ENCODE assay signal across 8 cellular contexts in genomic region chr20:44576297-44576696, GRCh38. TPM values are rescaled to one million over a fixed set of nuclear protein-coding genes. Genes with fewer than 3 reads are reported as not detected.
DNase-seq lines count a peak whose midpoint lies in the region; ATAC-seq, FAIRE-seq and TF ChIP-seq lines count a peak whose summit lies in the region.

No MANE protein-coding gene starts in this region.

- TF ChIP-seq POLR2A in A549 (IDR thresholded peaks at IDR 0.05; ENCODE audit: low read length): no peak

- peaks cover 0 to 4% (median 2%) of the 10 kb centered on the region in 3 experiments; a peak in 2 of 7 replicates for H3K36me3 Mint-ChIP-seq in H9 (ENCODE audit: insufficient read depth in 1 of 3, low read depth in 3 of 3)

- no peaks in the 10 kb centered on the region for H3K27me3 Mint-ChIP-seq in H9 (ENCODE audit: low read depth)

- H3K14ac ChIP-seq in H9 (ENCODE audit: insufficient read depth, low read length): no peak overlapping the region

- H3K79me1 ChIP-seq in H9 (ENCODE audit: insufficient read depth, low read depth, low read length, poor library complexity, severe bottlenecking): no peaks in the 10 kb centered on the region

- peak; percentile 13; the same call in 1 of the 3 replicates for TF ChIP-seq CTCF in A549 (IDR thresholded peaks at IDR 0.05)
- TF ChIP-seq CTCF in H9 (conservative IDR thresholded peaks at IDR 0.05): peak; percentile 48

- TF ChIP-seq EP300 in A549 (IDR thresholded peaks at IDR 0.05): no peak

- no peak overlapping the region for H3K4ac ChIP-seq in H9 (ENCODE audit: low read depth, low read length)

- H4K20me1 ChIP-seq in H9 (ENCODE audit: control insufficient read depth, insufficient read depth, insufficient read length): no peaks in the 10 kb centered on the region

- no peaks in the 10 kb centered on the region for H3K23me2 ChIP-seq in H9 (ENCODE audit: insufficient read length, low read depth, low read length, poor library complexity, severe bottlenecking)

- no peak overlapping the region for H2AK5ac ChIP-seq in H9 (ENCODE audit: insufficient read length, low read length)

- H3K56ac ChIP-seq in H9 (ENCODE audit: insufficient read length, low read depth, low read length): no peak overlapping the region

- no peak overlapping the region for H2AFZ ChIP-seq in H9 (ENCODE audit: low read length)

- H4K8ac ChIP-seq in H9 (replicated peaks; ENCODE audit: insufficient read length, low read depth, low read length): no peak overlapping the region

- 56% methylated on average over 3 of the region's 3 CpGs for WGBS in A549 (ENCODE audit: missing lambda C conversion rate)
- WGBS in H9 (ENCODE audit: extremely low coverage, insufficient read length, low lambda C conversion rate): no CpG with 5 or more reads among the region's 3 CpGs

- H3K9me3 Mint-ChIP-seq in H9: no peaks in the 10 kb centered on the region

- FAIRE-seq in A549 (lab: Jason Lieb, UNC): no peak

- H3K27me3 ChIP-seq in H9 (ENCODE audit: insufficient read depth, low read length): no peaks in the 10 kb centered on the region

- H2BK20ac ChIP-seq in H9 (ENCODE audit: low read depth, low read length, poor library complexity, severe bottlenecking): no peak overlapping the region

- peak in 1 of 2 experiments; percentile 51 for DNase-seq in A549 (ENCODE audit: low read depth in 1 of 2, low spot score in 1 of 2)
- DNase-seq in H9: no peak
- DNase-seq in SW480 (ENCODE audit: low spot score): peak; percentile 62
- DNase-seq in iris pigment epithelial cell (ENCODE audit: low read depth): peak; percentile 62
- DNase-seq in NCI-H146 treated with DMSO at 0.1 percent for 48 hours (lab: John Stamatoyannopoulos, UW; ENCODE audit: unreplicated experiment): no peak
- DNase-seq in substantia nigra (lab: John Stamatoyannopoulos, UW): no peak

- peak in 1 of 2 experiments; percentile 36; a peak in 2 of 5 replicates for TF ChIP-seq RAD21 in A549 (conservative IDR thresholded peaks at IDR 0.05 in 1 of 2, IDR thresholded peaks at IDR 0.05 in 1 of 2)

- H3T11ph ChIP-seq in H9 (ENCODE audit: low read length): no peak overlapping the region

- no peak overlapping the region for H3K4me3 Mint-ChIP-seq in H9

- H2BK15ac ChIP-seq in H9 (ENCODE audit: low read depth, low read length): no peak overlapping the region

- H3K9ac ChIP-seq in H9 (ENCODE audit: extremely low read depth, insufficient read length, low read length): no peak overlapping the region

- no peak overlapping the region for H3K4me3 ChIP-seq in A549

- no peaks in the 10 kb centered on the region for H3K9me3 ChIP-seq in A549
- H3K9me3 ChIP-seq in H9 (ENCODE audit: control insufficient read depth, low read depth, low read length): no peaks in the 10 kb centered on the region

- no peak overlapping the region for H3K27ac Mint-ChIP-seq in H9

- H2BK12ac ChIP-seq in H9 (ENCODE audit: insufficient read length, low read depth, low read length): no peak overlapping the region

- H3K4me2 ChIP-seq in A549: no peak overlapping the region
- H3K4me2 ChIP-seq in H9 (ENCODE audit: insufficient read depth, insufficient read length, low read length): no peak overlapping the region

- no peak overlapping the region for H4K91ac ChIP-seq in H9 (ENCODE audit: insufficient read length, low read depth, low read length)

- no peak overlapping the region for H4K5ac ChIP-seq in H9 (ENCODE audit: insufficient read length, low read depth, low read length)

- ATAC-seq in A549 (peak; percentile 52 to 72; a peak in 3 of 6 replicates), HG02642 (IDR thresholded peaks at IDR 0.05; ENCODE audit: poor library complexity, unreplicated experiment) (no peak), HG02623 (IDR thresholded peaks at IDR 0.05; ENCODE audit: unreplicated experiment) (no peak)

- H3K27ac ChIP-seq in A549: peak overlapping the region; percentile 11 to 47; a peak in 3 of 6 replicates
- H3K27ac ChIP-seq in H9 (ENCODE audit: insufficient read length, low read depth, low read length): no peak overlapping the region
- H3K27ac ChIP-seq in substantia nigra (ENCODE audit: low read depth, low read length, poor library complexity, severe bottlenecking): no peak overlapping the region

- no peak overlapping the region for H3K18ac ChIP-seq in H9 (ENCODE audit: insufficient read length, low read depth, low read length)

- no peak overlapping the region for H3K23ac ChIP-seq in H9 (ENCODE audit: insufficient read length, low read depth, low read length)

- CTCF ChIA-PET in A549 (lab: Yijun Ruan, JAX): interaction anchor here (0.6 to 2.3 kb wide), 9 partner anchors 19 to 861 kb away, joined by 3 to 12 read pairs (median 3); partner anchors contain the start of genes FITM2 and SERINC3

- H2BK120ac ChIP-seq in H9 (ENCODE audit: low read depth, low read length, poor library complexity, severe bottlenecking): no peak overlapping the region

- peaks cover 28% of the 10 kb centered on the region for H3K4me1 ChIP-seq in A549
- no peaks in the 10 kb centered on the region for H3K4me1 ChIP-seq in H9 (ENCODE audit: insufficient read depth, low read length)

- POLR2A ChIA-PET in A549 (lab: Yijun Ruan, JAX): interaction anchor here (1.1 kb wide), 1 partner anchor 101 kb away, joined by 3 read pairs; the partner anchor contains the start of gene TTPAL

- no peaks in the 10 kb centered on the region for H3K79me2 ChIP-seq in H9 (ENCODE audit: insufficient read depth, low read length)

- H2BK5ac ChIP-seq in H9 (ENCODE audit: insufficient read length, low read length): no peak overlapping the region

- peaks cover 4 to 14% of the 10 kb centered on the region in 2 experiments; a peak in 3 of 4 replicates for H3K4me1 Mint-ChIP-seq in H9

TF ChIP-seq in A549, 52 proteins besides CTCF, POLR2A, EP300 and RAD21 (continues in another document):
- TF ChIP-seq HOXA7 (CRISPR knock-in tag; IDR thresholded peaks at IDR 0.05): no peak
- TF ChIP-seq FOSL2 (IDR thresholded peaks at IDR 0.05): no peak
- TF ChIP-seq FOSL2 (CRISPR knock-in tag; IDR thresholded peaks at IDR 0.05): no peak
- no peak for TF ChIP-seq HDAC2 (IDR thresholded peaks at IDR 0.05)
- no peak for TF ChIP-seq CHD4 (IDR thresholded peaks at IDR 0.05; ENCODE audit: borderline replicate concordance)
- TF ChIP-seq REST (IDR thresholded peaks at IDR 0.05): no peak
- TF ChIP-seq MAFK (IDR thresholded peaks at IDR 0.05; ENCODE audit: partially characterized antibody): no peak
- TF ChIP-seq MAX (IDR thresholded peaks at IDR 0.05): no peak
- no peak for TF ChIP-seq PHF8 (IDR thresholded peaks at IDR 0.05; ENCODE audit: borderline replicate concordance, low read depth)
- no peak for TF ChIP-seq JUN (IDR thresholded peaks at IDR 0.05)
- TF ChIP-seq SMC3 (IDR thresholded peaks at IDR 0.05): no peak
- TF ChIP-seq CEBPB (IDR thresholded peaks at IDR 0.05): no peak
- no peak for TF ChIP-seq HES2 (IDR thresholded peaks at IDR 0.05)
- no peak for TF ChIP-seq NR3C1 (IDR thresholded peaks at IDR 0.05)
- TF ChIP-seq NPAS2 (CRISPR knock-in tag; IDR thresholded peaks at IDR 0.05; ENCODE audit: borderline replicate concordance): no peak
- no peak for TF ChIP-seq ZNF302 (CRISPR knock-in tag; IDR thresholded peaks at IDR 0.05)

RNA-seq across cellular contexts. Expression of gene PKIG, which starts 6.1 kb away (rescaled TPM):
- polyA plus RNA-seq in A549 (2011; rRNA removed) (27.0 and 31.1 TPM in 2 replicates), A549 (2017; fragmentation: RNase III; extraction: RNeasy Plus Mini Kit Qiagen cat#74134 plus additional on column Dnase treatment) (22.6 to 24.1 TPM (median 24.0 TPM) in 3 replicates)
- 34.3 and 35.9 TPM in 2 replicates for polyA plus RNA-seq in A549 (2012; cell fraction: cytosol; rRNA removed)
- polyA plus RNA-seq in A549 (2012; cell fraction: nucleus; rRNA removed): 16.3 and 17.5 TPM in 2 replicates
- 17.5 and 21.1 TPM in 2 replicates for polyA minus RNA-seq in A549 (2011; rRNA and poly(A)+ RNA removed)
- 23.0 and 27.0 TPM in 2 replicates for total RNA-seq in H9 (2021)

RNA-seq across cellular contexts. Expression of gene SERINC3, which starts 54.4 kb away (rescaled TPM):
- polyA plus RNA-seq in A549 (2011; rRNA removed): 159 and 173 TPM in 2 replicates
- polyA plus RNA-seq in A549 (2012; cell fraction: cytosol; rRNA removed): 64.4 and 79.5 TPM in 2 replicates
- 63.6 and 65.8 TPM in 2 replicates for polyA plus RNA-seq in A549 (2012; cell fraction: nucleus; rRNA removed)
- polyA plus RNA-seq in A549 (2017; fragmentation: RNase III; extraction: RNeasy Plus Mini Kit Qiagen cat#74134 plus additional on column Dnase treatment): 57.4 to 65.0 TPM (median 62.9 TPM) in 3 replicates
- polyA minus RNA-seq in A549 (2011; rRNA and poly(A)+ RNA removed): 246 and 308 TPM in 2 replicates
- 39.9 and 41.5 TPM in 2 replicates for total RNA-seq in H9 (2021)

Comparison
In these comparisons a context has a peak if more than half of its experiments do, and no peak if none do; other contexts are left out.
1. ATAC-seq: peak in A549 (2 of 2); none in HG02642 (single experiment) and HG02623 (single experiment).
2. DNase-seq: peak in SW480 (single experiment) and iris pigment epithelial cell (single experiment); none in H9 (single experiment), NCI-H146 treated with DMSO at 0.1 percent for 48 hours (single experiment) and substantia nigra (0 of 49).
3. H3K27ac ChIP-seq: peak in A549 (2 of 2); none in H9 (single experiment) and substantia nigra (single experiment).